Comparison of ENCODE assay signal across 8 cellular contexts in genomic region chr14:92513966-92514843, GRCh38. TPM values are rescaled to one million over a fixed set of nuclear protein-coding genes. Genes with fewer than 3 reads are reported as not detected.
DNase-seq lines count a peak whose midpoint lies in the region; ATAC-seq and TF ChIP-seq lines count a peak whose summit lies in the region.

No MANE protein-coding gene starts in this region.

- H3K36me3 ChIP-seq in RWPE2 (ENCODE audit: low read depth) (no peaks in the 10 kb centered on the region), right lobe of liver (no peaks in the 10 kb centered on the region)

- peak overlapping the region; percentile 78 for H3K4me3 Mint-ChIP-seq in chondrocyte (ENCODE audit: unreplicated experiment)

- H3K9me3 ChIP-seq in RWPE2 (ENCODE audit: severe bottlenecking) (no peaks in the 10 kb centered on the region), right lobe of liver (no peaks in the 10 kb centered on the region)

- in situ Hi-C loops in G401 (cut with HindIII; ENCODE audit: low sequenced_read_pairs), result no loop called here

- H3K9me3 Mint-ChIP-seq in chondrocyte (ENCODE audit: low read depth), result no peaks in the 10 kb centered on the region

- DNase-seq in AG08396 (ENCODE audit: low spot score) (peak; percentile 55), RWPE2 (ENCODE audit: low spot score) (no peak), chondrocyte (ENCODE audit: low spot score) (no peak), right lobe of liver (peak; percentile 80 to 92 (median 88)), SHP77 treated with DMSO at 0.1 percent for 48 hours (lab: John Stamatoyannopoulos, UW) (no peak), G401 (ENCODE audit: low spot score) (no peak)
- peak; percentile 55 for DNase-seq in stimulated activated naive CD8-positive, alpha-beta T cell treated with anti-CD3 and anti-CD28 coated beads, Interleukin-15, Interleukin-2, amounts not matched to agents 100 U/mL and 50 U/mL, for 24 hours

- no peaks in the 10 kb centered on the region for H3K27me3 Mint-ChIP-seq in chondrocyte (ENCODE audit: low read depth)

- H3K4me1 ChIP-seq in RWPE2 (ENCODE audit: insufficient read depth, poor library complexity, severe bottlenecking) (peaks cover 16% of the 10 kb centered on the region), right lobe of liver (peaks cover 0 to 8% (median 3%) of the 10 kb centered on the region in 4 donors)

- TF ChIP-seq CTCF in RWPE2 (IDR thresholded peaks at IDR 0.05; ENCODE audit: poor library complexity, severe bottlenecking) (no peak), chondrocyte (IDR thresholded peaks at IDR 0.05) (no peak), right lobe of liver (IDR thresholded peaks at IDR 0.05) (no peak)

- peak overlapping the region; percentile 42 for H3K4me3 ChIP-seq in RWPE2 (ENCODE audit: severe bottlenecking)
- peak overlapping the region; percentile 71 to 92 (median 88) for H3K4me3 ChIP-seq in right lobe of liver

- H3K27me3 ChIP-seq in RWPE2 (ENCODE audit: insufficient read depth, poor library complexity, severe bottlenecking) (no peaks in the 10 kb centered on the region), right lobe of liver (no peaks in the 10 kb centered on the region)

- peak overlapping the region; percentile 12 for H3K27ac Mint-ChIP-seq in chondrocyte (ENCODE audit: unreplicated experiment)

- peak; percentile 56 for TF ChIP-seq POLR2A in right lobe of liver (IDR thresholded peaks at IDR 0.05)

- ATAC-seq in GM21723 (IDR thresholded peaks at IDR 0.05; ENCODE audit: unreplicated experiment), result peak; percentile 19
- ATAC-seq in RWPE2 (ENCODE audit: low read depth), result peak; percentile 8; the same call in 1 of the 3 replicates
- ATAC-seq in right lobe of liver, result peak; percentile 79 to 90 (median 86)
- ATAC-seq in stimulated activated naive CD8-positive, alpha-beta T cell treated with anti-CD3 and anti-CD28 coated beads, Interleukin-15, Interleukin-2, amounts not matched to agents 100 U/mL and 50 U/mL, for 24 hours, result peak; percentile 10

- WGBS in right lobe of liver (ENCODE audit: insufficient coverage, low coverage, low lambda C conversion rate, missing lambda C conversion rate), result 33% methylated on average over 3 of the region's 81 CpGs

- H3K27ac ChIP-seq in RWPE2 (ENCODE audit: poor library complexity, severe bottlenecking) (peak overlapping the region; percentile 75), right lobe of liver (peak overlapping the region; percentile 85 to 98 (median 97))

- intact Hi-C loops in right lobe of liver (cut with DNase I), result no loop called here

- no peaks in the 10 kb centered on the region for H3K36me3 Mint-ChIP-seq in chondrocyte (ENCODE audit: low read depth)

- peaks cover 36% of the 10 kb centered on the region for H3K4me1 Mint-ChIP-seq in chondrocyte (ENCODE audit: low read depth)

RNA-seq across cellular contexts. Expression of gene RIN3, which starts 0.6 kb away (rescaled TPM):
- total RNA-seq in chondrocyte, result 18.8 to 24.2 TPM (median 20.2 TPM) in 3 replicates
- total RNA-seq in right lobe of liver, result 10 to 100 TPM; 10.7 to 20.4 (median 18.9) TPM
- total RNA-seq in G401 (2014; rRNA removed; shearing (Covaris generic)), result 0.18 and 0.85 TPM in 2 replicates

Comparison
In these comparisons a context has a peak if more than half of its experiments do, and no peak if none do; other contexts are left out.
1. DNase-seq: peak in AG08396 (single experiment), right lobe of liver (3 of 3) and stimulated activated naive CD8-positive, alpha-beta T cell treated with anti-CD3 and anti-CD28 coated beads, Interleukin-15, Interleukin-2, amounts not matched to agents 100 U/mL and 50 U/mL, for 24 hours (single experiment); none in RWPE2 (single experiment), chondrocyte (single experiment), SHP77 treated with DMSO at 0.1 percent for 48 hours (single experiment) and G401 (single experiment).
2. ATAC-seq: peak in every context shown above with its lines; median percentile 86 in right lobe of liver; 19 in GM21723; 10 in stimulated activated naive CD8-positive, alpha-beta T cell treated with anti-CD3 and anti-CD28 coated beads, Interleukin-15, Interleukin-2, amounts not matched to agents 100 U/mL and 50 U/mL, for 24 hours; 8 in RWPE2.